Comparison of ENCODE assay signal across 8 cellular contexts in the genomic region with DNA sequence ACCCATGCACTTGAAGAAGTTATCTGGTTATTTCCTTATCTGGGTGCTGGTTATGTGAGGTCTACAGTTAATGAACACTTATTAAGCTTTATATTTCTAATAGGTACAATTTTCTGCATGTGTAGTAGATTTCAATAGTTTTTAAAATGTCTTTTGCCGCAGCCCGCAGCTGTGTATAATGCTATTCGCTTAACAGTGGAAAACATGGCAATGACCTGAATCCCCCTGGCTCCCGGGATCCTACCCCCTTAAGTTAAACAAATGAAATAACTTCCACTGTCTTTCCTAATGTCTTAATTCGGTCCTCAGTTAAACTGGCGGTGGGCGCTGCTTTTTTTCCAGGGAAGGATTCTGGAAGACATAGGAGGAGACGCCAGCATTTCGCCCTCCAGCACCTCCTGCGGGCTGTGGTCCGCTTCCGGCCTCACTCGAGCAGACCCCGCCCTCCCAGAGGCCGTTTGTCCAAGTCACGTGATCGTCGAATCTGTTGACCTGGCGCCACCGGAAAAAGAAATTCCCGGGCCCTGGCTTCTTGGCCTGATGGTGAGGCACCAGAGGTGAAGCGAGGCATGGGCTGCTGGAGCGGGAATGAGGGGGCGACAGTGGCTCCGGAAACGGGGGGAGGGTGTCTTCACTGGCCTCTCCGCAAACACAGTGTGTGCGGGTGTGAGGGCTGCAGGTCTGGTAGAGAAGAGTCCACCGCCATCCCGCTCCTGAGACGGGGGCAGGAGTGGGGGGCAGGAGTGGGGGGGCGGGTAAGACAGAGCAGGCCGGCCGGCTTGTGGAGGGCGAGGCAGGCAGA.
DNase-seq lines count a peak whose midpoint lies in the region; ATAC-seq lines count a peak whose summit lies in the region.

No MANE protein-coding gene starts in this region.

- DNase-seq in SIG-M5 treated with dmso at 0.1 percent for 504 hours (lab: John Stamatoyannopoulos, UW; ENCODE audit: unreplicated experiment) (peak; percentile 82), SIG-M5 (lab: John Stamatoyannopoulos, UW) (no peak), NCI-H446 (lab: John Stamatoyannopoulos, UW) (peak; percentile 74 to 90), dedifferentiated amniotic fluid mesenchymal stem cell (ENCODE audit: extremely low spot score) (peak; percentile 84), left kidney (ENCODE audit: low read depth, low spot score) (peak; percentile 98)
- DNase-seq in activated CD4-positive, alpha-beta T cell treated with anti-CD3 and anti-CD28 coated beads for 48 hours = peak; percentile 77
- peak; percentile 29 for DNase-seq in stimulated activated CD4-positive, alpha-beta T cell treated with anti-CD3 and anti-CD28 coated beads, Interleukin-2, amount 100 ng/mL, for 4 hours (ENCODE audit: low read depth)

- peak; percentile 75 for ATAC-seq in HG03139 (IDR thresholded peaks at IDR 0.05; ENCODE audit: unreplicated experiment)
